18 cellular contexts compared by ENCODE assay signal in the genomic region with DNA sequence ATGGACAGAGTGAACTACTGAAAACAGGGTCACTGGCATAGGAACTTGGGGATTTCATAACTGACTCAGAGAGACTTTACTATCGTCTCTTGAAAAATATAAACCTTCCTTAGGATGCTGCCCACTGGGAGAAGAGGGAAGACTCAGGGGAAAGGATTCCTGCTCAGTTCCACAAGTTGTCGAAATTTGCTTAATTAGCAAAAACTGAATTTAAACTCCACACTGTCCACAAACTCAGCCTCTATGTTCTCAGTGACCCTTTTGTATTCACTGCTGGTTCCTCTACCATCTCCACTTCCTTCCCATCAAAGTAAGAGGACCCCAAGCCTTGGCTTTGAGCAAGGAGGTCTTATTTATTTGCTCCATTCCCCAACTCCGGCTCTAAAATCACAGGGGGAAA. TPM values are rescaled to one million over a fixed set of nuclear protein-coding genes. Genes with fewer than 3 reads are reported as not detected.
DNase-seq lines count a peak whose midpoint lies in the region; ATAC-seq and TF ChIP-seq lines count a peak whose summit lies in the region.
"Had no signal": no experiment of that assay in that cellular context is flagged by ENCODE, and none has a peak within 500 bp of the region (broad histone marks: within the 10 kb centered on the region; RNA-seq: fewer than 3 reads in every experiment).

No MANE protein-coding gene starts in this region.

- no peak overlapping the region for H3K4me2 ChIP-seq in IMR-90 (ENCODE audit: low read depth, low read length)
- H3K4me2 ChIP-seq: BLaER1 treated with 17β-estradiol and CSF1 and Interleukin-3, amounts not matched to agents 10 nM and 100 nM had no signal

- H3K18ac ChIP-seq in IMR-90 (ENCODE audit: low read depth, low read length), result no peak overlapping the region

- H4K91ac ChIP-seq in IMR-90 (ENCODE audit: insufficient read depth, low read depth, low read length), result no peak overlapping the region

- H2AFZ ChIP-seq in IMR-90 (replicated peaks; ENCODE audit: low read length, poor library complexity), result no peak overlapping the region

- peak overlapping the region; percentile 24; the same call in 1 of the 2 replicates for H3K27ac ChIP-seq in 22Rv1
- no peak overlapping the region for H3K27ac ChIP-seq in IMR-90 (ENCODE audit: insufficient read depth, low read length)
- no peak overlapping the region for H3K27ac ChIP-seq in WERI-Rb-1
- H3K27ac ChIP-seq: BLaER1 treated with 17β-estradiol and CSF1 and Interleukin-3, amounts not matched to agents 10 nM and 100 nM had no signal

- H3K36me3 ChIP-seq in IMR-90 (ENCODE audit: control insufficient read depth, insufficient read depth, low read length) (peaks cover 41% of the 10 kb centered on the region), WERI-Rb-1 (peaks cover 35% of the 10 kb centered on the region)

- CTCF ChIA-PET in activated CD8-positive, alpha-beta T cell treated with anti-CD3 and anti-CD28 coated beads for 36 hours (lab: Charles Lee), result interaction anchor here (1.2 to 1.8 kb wide), 3 partner anchors 16 to 28 kb away, joined by 3 to 7 read pairs (median 4); a partner anchor contains a TSS
- CTCF ChIA-PET in activated CD8-positive, alpha-beta T cell treated with anti-CD3 and anti-CD28 coated beads, Interleukin-2, amount 10 ng/mL, durations not matched to agents 7 days and 5 days (lab: Charles Lee), result no interaction called here
- CTCF ChIA-PET in IMR-90 (lab: Yijun Ruan, JAX), result no interaction called here

- H3K4me1 ChIP-seq in IMR-90 (ENCODE audit: control insufficient read depth, insufficient read depth, low read length), result no peaks in the 10 kb centered on the region; the same call in 1 of the 2 replicates

- no peaks in the 10 kb centered on the region for H3K27me3 Mint-ChIP-seq in activated CD8-positive, alpha-beta T cell treated with anti-CD3 and anti-CD28 coated beads for 36 hours
- H3K27me3 Mint-ChIP-seq in activated CD8-positive, alpha-beta T cell treated with anti-CD3 and anti-CD28 coated beads, Interleukin-2, amount 10 ng/mL, durations not matched to agents 7 days and 5 days (ENCODE audit: low read depth), result no peaks in the 10 kb centered on the region
- no peaks in the 10 kb centered on the region for H3K27me3 Mint-ChIP-seq in nephron (ENCODE audit: low read depth)

- H3K36me3 Mint-ChIP-seq in activated CD8-positive, alpha-beta T cell treated with anti-CD3 and anti-CD28 coated beads for 36 hours (ENCODE audit: low read depth), result peaks cover 46% of the 10 kb centered on the region
- H3K36me3 Mint-ChIP-seq in activated CD8-positive, alpha-beta T cell treated with anti-CD3 and anti-CD28 coated beads, Interleukin-2, amount 10 ng/mL, durations not matched to agents 7 days and 5 days (ENCODE audit: low read depth), result peaks cover 49% of the 10 kb centered on the region
- H3K36me3 Mint-ChIP-seq in nephron (ENCODE audit: low read depth), result peaks cover 36% of the 10 kb centered on the region

- POLR2A ChIA-PET in activated CD8-positive, alpha-beta T cell treated with anti-CD3 and anti-CD28 coated beads for 36 hours (lab: Charles Lee), result interaction anchor here (1.4 to 3.3 kb wide), 4 partner anchors 10 to 17 kb away, joined by 4 to 23 read pairs (median 6); a partner anchor contains a TSS
- POLR2A ChIA-PET in activated CD8-positive, alpha-beta T cell treated with anti-CD3 and anti-CD28 coated beads, Interleukin-2, amount 10 ng/mL, durations not matched to agents 7 days and 5 days (lab: Charles Lee), result interaction anchor here (1.8 to 4.1 kb wide), 2 partner anchors 17 kb away, joined by 10 to 30 read pairs; a partner anchor contains a TSS
- POLR2A ChIA-PET in IMR-90 (lab: Charles Lee; ENCODE audit: unreplicated experiment), result no interaction called here

- H3K9me3 Mint-ChIP-seq in activated CD8-positive, alpha-beta T cell treated with anti-CD3 and anti-CD28 coated beads for 36 hours, result no peaks in the 10 kb centered on the region
- H3K9me3 Mint-ChIP-seq in activated CD8-positive, alpha-beta T cell treated with anti-CD3 and anti-CD28 coated beads, Interleukin-2, amount 10 ng/mL, durations not matched to agents 7 days and 5 days (ENCODE audit: insufficient read depth), result no peaks in the 10 kb centered on the region
- H3K9me3 Mint-ChIP-seq in nephron, result no peaks in the 10 kb centered on the region

- no peak overlapping the region for H3K14ac ChIP-seq in IMR-90 (replicated peaks; ENCODE audit: low read depth, low read length)

- no peak for ATAC-seq in activated CD8-positive, alpha-beta T cell treated with anti-CD3 and anti-CD28 coated beads for 36 hours
- no peak for ATAC-seq in activated CD8-positive, alpha-beta T cell treated with anti-CD3 and anti-CD28 coated beads, Interleukin-2, amount 10 ng/mL, durations not matched to agents 7 days and 5 days
- no peak for ATAC-seq in IMR-90 (ENCODE audit: low read depth)
- ATAC-seq in HG03342 (IDR thresholded peaks at IDR 0.05; ENCODE audit: unreplicated experiment), result no peak

- H2BK5ac ChIP-seq in IMR-90 (ENCODE audit: low read depth, low read length, poor library complexity, severe bottlenecking), result no peak overlapping the region

- in situ Hi-C loops in IMR-90 (cut with MboI; ENCODE audit: low sequenced_read_pairs), result no loop called here

- H3K27ac Mint-ChIP-seq in activated CD8-positive, alpha-beta T cell treated with anti-CD3 and anti-CD28 coated beads for 36 hours, result peak overlapping the region; percentile 30
- no peak overlapping the region for H3K27ac Mint-ChIP-seq in activated CD8-positive, alpha-beta T cell treated with anti-CD3 and anti-CD28 coated beads, Interleukin-2, amount 10 ng/mL, durations not matched to agents 7 days and 5 days
- peak overlapping the region in 2 of 3 experiments; percentile 6 to 37 for H3K27ac Mint-ChIP-seq in nephron

- H3K4me3 ChIP-seq in IMR-90 (ENCODE audit: insufficient read depth, low read depth, low read length) (no peak overlapping the region), WERI-Rb-1 (ENCODE audit: low read depth, low read length) (no peak overlapping the region)
- H3K4me3 ChIP-seq: BLaER1 treated with 17β-estradiol and CSF1 and Interleukin-3, amounts not matched to agents 10 nM and 100 nM had no signal

- no peak overlapping the region for H2AK9ac ChIP-seq in IMR-90 (replicated peaks; ENCODE audit: low read depth, low read length, poor library complexity)

- H3K9ac ChIP-seq in IMR-90 (ENCODE audit: low read depth, low read length), result no peak overlapping the region
- H3K9ac ChIP-seq: BLaER1 treated with 17β-estradiol and CSF1 and Interleukin-3, amounts not matched to agents 10 nM and 100 nM had no signal

- intact Hi-C loops in activated CD8-positive, alpha-beta T cell treated with anti-CD3 and anti-CD28 coated beads for 36 hours (cut with micrococcal nuclease), result no loop called here
- intact Hi-C loops in IMR-90 (cut with micrococcal nuclease), result no loop called here

- no peak overlapping the region for H3K23ac ChIP-seq in IMR-90 (ENCODE audit: low read depth, low read length)

- no peak overlapping the region for H2BK120ac ChIP-seq in IMR-90 (ENCODE audit: low read depth, low read length)

- no peak overlapping the region for H4K5ac ChIP-seq in IMR-90 (ENCODE audit: low read depth, low read length)

- H3K79me1 ChIP-seq in IMR-90 (ENCODE audit: low read depth in 1 of 2, low read length in 2 of 2), result peaks cover 3 to 5% of the 10 kb centered on the region in 2 experiments; a peak in 1 of 4 replicates

- no peak for TF ChIP-seq RAD21 in IMR-90 (IDR thresholded peaks at IDR 0.05; ENCODE audit: low read length)

- H3K27me3 ChIP-seq in IMR-90 (ENCODE audit: control insufficient read depth, insufficient read depth, low read length) (no peaks in the 10 kb centered on the region), WERI-Rb-1 (ENCODE audit: insufficient read depth, low read depth, severe bottlenecking) (no peaks in the 10 kb centered on the region)
- H3K27me3 ChIP-seq: BLaER1 treated with 17β-estradiol and CSF1 and Interleukin-3, amounts not matched to agents 10 nM and 100 nM had no signal

- DNase-seq in activated CD8-positive, alpha-beta T cell treated with anti-CD3 and anti-CD28 coated beads for 36 hours, result no peak
- no peak for DNase-seq in activated CD8-positive, alpha-beta T cell treated with anti-CD3 and anti-CD28 coated beads, Interleukin-2, amount 10 ng/mL, durations not matched to agents 7 days and 5 days
- DNase-seq in IMR-90 (no peak), WERI-Rb-1 (no peak)
- DNase-seq in activated CD4-positive, CD25-positive, alpha-beta regulatory T cell (lab: John Stamatoyannopoulos, UW), result no peak
- DNase-seq: DMS79 treated with DMSO at 0.1 percent for 48 hours, KBM-7, NCI-H1105, NCI-H1694 treated with DMSO at 0.1 percent for 48 hours, NCI-H2107, NCI-H510A, NCI-H774, OCI-M1, SHP77 treated with DMSO at 0.1 percent for 48 hours had no signal

- H2AK5ac ChIP-seq in IMR-90 (ENCODE audit: low read depth, low read length), result no peak overlapping the region

- peaks cover 32% of the 10 kb centered on the region for H3K4me1 Mint-ChIP-seq in activated CD8-positive, alpha-beta T cell treated with anti-CD3 and anti-CD28 coated beads for 36 hours (ENCODE audit: low read depth)
- peaks cover 32% of the 10 kb centered on the region for H3K4me1 Mint-ChIP-seq in activated CD8-positive, alpha-beta T cell treated with anti-CD3 and anti-CD28 coated beads, Interleukin-2, amount 10 ng/mL, durations not matched to agents 7 days and 5 days (ENCODE audit: low read depth)
- peaks cover 15% of the 10 kb centered on the region for H3K4me1 Mint-ChIP-seq in nephron

- no peak for TF ChIP-seq CTCF in activated CD8-positive, alpha-beta T cell treated with anti-CD3 and anti-CD28 coated beads for 36 hours (IDR thresholded peaks at IDR 0.05)
- TF ChIP-seq CTCF in 22Rv1 (IDR thresholded peaks at IDR 0.05) (no peak), IMR-90 (conservative IDR thresholded peaks at IDR 0.05; ENCODE audit: low read depth, low read length) (no peak), nephron (IDR thresholded peaks at IDR 0.05; ENCODE audit: unreplicated experiment in 3 of 3) (no peak), WERI-Rb-1 (IDR thresholded peaks at IDR 0.05; ENCODE audit: low read depth, low read length) (no peak)

- no peak for TF ChIP-seq POLR2A in IMR-90 (IDR thresholded peaks at IDR 0.05; ENCODE audit: low read depth, low read length)

- H3K4ac ChIP-seq in IMR-90 (ENCODE audit: low read depth, low read length), result no peak overlapping the region

- H3K9me1 ChIP-seq in IMR-90 (ENCODE audit: insufficient read depth, low read length), result peaks cover 14% of the 10 kb centered on the region

- no CpG with 5 or more reads among the region's 3 CpGs for WGBS in IMR-90 (ENCODE audit: extremely low coverage in 2 of 2, insufficient read length in 1 of 2), 2 experiments

- H3K9me3 ChIP-seq in IMR-90 (ENCODE audit: control insufficient read depth, insufficient read depth, low read length) (no peaks in the 10 kb centered on the region), WERI-Rb-1 (ENCODE audit: severe bottlenecking) (no peaks in the 10 kb centered on the region)
- H3K9me3 ChIP-seq: BLaER1 treated with 17β-estradiol and CSF1 and Interleukin-3, amounts not matched to agents 10 nM and 100 nM had no signal

- dilution Hi-C loops in IMR-90 (cut with HindIII; ENCODE audit: low sequenced_read_pairs, unreplicated experiment), result no loop called here

- H2BK15ac ChIP-seq in IMR-90 (ENCODE audit: low read depth, low read length), result no peak overlapping the region

- no peak overlapping the region for H3K4me3 Mint-ChIP-seq in activated CD8-positive, alpha-beta T cell treated with anti-CD3 and anti-CD28 coated beads for 36 hours
- no peak overlapping the region for H3K4me3 Mint-ChIP-seq in activated CD8-positive, alpha-beta T cell treated with anti-CD3 and anti-CD28 coated beads, Interleukin-2, amount 10 ng/mL, durations not matched to agents 7 days and 5 days
- no peak overlapping the region for H3K4me3 Mint-ChIP-seq in nephron

- no peak overlapping the region for H2BK20ac ChIP-seq in IMR-90 (ENCODE audit: low read depth, low read length)

- no peak overlapping the region for H3K56ac ChIP-seq in IMR-90 (ENCODE audit: extremely low read depth, insufficient read depth, low read length)

- H4K20me1 ChIP-seq in IMR-90 (ENCODE audit: insufficient read depth, low read length), result no peaks in the 10 kb centered on the region; the same call in 1 of the 2 replicates

- no TSS peak for BruUV-seq in IMR-90 (replicated peaks; lab: Mats Ljungman, UMichigan)

- no peak overlapping the region for H4K8ac ChIP-seq in IMR-90 (ENCODE audit: low read depth in 2 of 2, low read length in 2 of 2)

RNA-seq across cellular contexts. Expression of a gene that starts 7.2 kb away (rescaled TPM):
- 10 to 100 TPM; 60.3 to 66.9 TPM for total RNA-seq in activated CD8-positive, alpha-beta T cell treated with anti-CD3 and anti-CD28 coated beads for 36 hours
- 10 to 100 TPM; 60.0 to 60.7 TPM for total RNA-seq in activated CD8-positive, alpha-beta T cell treated with anti-CD3 and anti-CD28 coated beads, Interleukin-2, amount 10 ng/mL, durations not matched to agents 7 days and 5 days
- total RNA-seq in IMR-90 (2012; rRNA removed), result 78.3 and 90.0 TPM in 2 replicates
- 112 and 117 TPM in 2 replicates for polyA plus RNA-seq in IMR-90 (2012; rRNA removed)
- 121 and 135 TPM in 2 replicates for polyA plus RNA-seq in IMR-90 (2012; cell fraction: cytosol; rRNA removed)
- 47.4 and 68.8 TPM in 2 replicates for polyA plus RNA-seq in IMR-90 (2012; cell fraction: nucleus; rRNA removed; ENCODE audit: low replicate concordance)

RNA-seq across cellular contexts. Expression of a gene that starts 12.9 kb away (rescaled TPM):
- total RNA-seq in activated CD8-positive, alpha-beta T cell treated with anti-CD3 and anti-CD28 coated beads for 36 hours, result 100 to 1,000 TPM; 647 to 663 TPM
- total RNA-seq in activated CD8-positive, alpha-beta T cell treated with anti-CD3 and anti-CD28 coated beads, Interleukin-2, amount 10 ng/mL, durations not matched to agents 7 days and 5 days, result 1,000 to 10,000 TPM; 1,527 to 1,542 TPM
- 4,816 and 6,155 TPM in 2 replicates for total RNA-seq in IMR-90 (2012; rRNA removed)
- polyA plus RNA-seq in IMR-90 (2012; rRNA removed), result 6,979 and 8,569 TPM in 2 replicates
- polyA plus RNA-seq in IMR-90 (2012; cell fraction: cytosol; rRNA removed), result 4,737 and 9,751 TPM in 2 replicates
- polyA plus RNA-seq in IMR-90 (2012; cell fraction: nucleus; rRNA removed; ENCODE audit: low replicate concordance), result 1,664 and 4,642 TPM in 2 replicates

RNA-seq across cellular contexts. Expression of a gene that starts 17.2 kb away (rescaled TPM):
- 100 to 1,000 TPM; 154 to 160 TPM for total RNA-seq in activated CD8-positive, alpha-beta T cell treated with anti-CD3 and anti-CD28 coated beads for 36 hours
- 100 to 1,000 TPM; 317 to 333 TPM for total RNA-seq in activated CD8-positive, alpha-beta T cell treated with anti-CD3 and anti-CD28 coated beads, Interleukin-2, amount 10 ng/mL, durations not matched to agents 7 days and 5 days
- total RNA-seq in IMR-90 (2012; rRNA removed), result 137 and 150 TPM in 2 replicates
- polyA plus RNA-seq in IMR-90 (2012; rRNA removed), result 153 and 157 TPM in 2 replicates
- polyA plus RNA-seq in IMR-90 (2012; cell fraction: cytosol; rRNA removed), result 133 and 158 TPM in 2 replicates
- 156 and 212 TPM in 2 replicates for polyA plus RNA-seq in IMR-90 (2012; cell fraction: nucleus; rRNA removed; ENCODE audit: low replicate concordance)

RNA-seq across cellular contexts. Expression of a gene that starts 27.2 kb away (rescaled TPM):
- total RNA-seq in activated CD8-positive, alpha-beta T cell treated with anti-CD3 and anti-CD28 coated beads for 36 hours, result 1 to 10 TPM; 6.8 to 7.2 TPM
- 10 to 100 TPM in 1 of 2 experiments, 1 to 10 TPM in 1; 9.1 to 10.6 TPM for total RNA-seq in activated CD8-positive, alpha-beta T cell treated with anti-CD3 and anti-CD28 coated beads, Interleukin-2, amount 10 ng/mL, durations not matched to agents 7 days and 5 days
- 3.3 and 3.6 TPM in 2 replicates for total RNA-seq in IMR-90 (2012; rRNA removed)
- 1.1 and 1.5 TPM in 2 replicates for polyA plus RNA-seq in IMR-90 (2012; rRNA removed)
- polyA plus RNA-seq in IMR-90 (2012; cell fraction: cytosol; rRNA removed), result 0.48 and 1.1 TPM in 2 replicates
- polyA plus RNA-seq in IMR-90 (2012; cell fraction: nucleus; rRNA removed; ENCODE audit: low replicate concordance), result 1.7 and 2.8 TPM in 2 replicates

RNA-seq across cellular contexts. Expression of a gene that starts 28.8 kb away (rescaled TPM):
- total RNA-seq in activated CD8-positive, alpha-beta T cell treated with anti-CD3 and anti-CD28 coated beads for 36 hours, result 1,000 to 10,000 TPM; 5,401 to 5,452 TPM
- total RNA-seq in activated CD8-positive, alpha-beta T cell treated with anti-CD3 and anti-CD28 coated beads, Interleukin-2, amount 10 ng/mL, durations not matched to agents 7 days and 5 days, result 1,000 to 10,000 TPM; 3,845 to 4,046 TPM
- total RNA-seq in IMR-90 (2012; rRNA removed), result 1,119 and 1,341 TPM in 2 replicates
- polyA plus RNA-seq in IMR-90 (2012; rRNA removed), result 8,623 and 9,394 TPM in 2 replicates
- polyA plus RNA-seq in IMR-90 (2012; cell fraction: cytosol; rRNA removed), result 2,295 and 6,760 TPM in 2 replicates
- 409 and 2,237 TPM in 2 replicates for polyA plus RNA-seq in IMR-90 (2012; cell fraction: nucleus; rRNA removed; ENCODE audit: low replicate concordance)
